Comparison of ENCODE assay signal across 1 cellular context in the genomic region with DNA sequence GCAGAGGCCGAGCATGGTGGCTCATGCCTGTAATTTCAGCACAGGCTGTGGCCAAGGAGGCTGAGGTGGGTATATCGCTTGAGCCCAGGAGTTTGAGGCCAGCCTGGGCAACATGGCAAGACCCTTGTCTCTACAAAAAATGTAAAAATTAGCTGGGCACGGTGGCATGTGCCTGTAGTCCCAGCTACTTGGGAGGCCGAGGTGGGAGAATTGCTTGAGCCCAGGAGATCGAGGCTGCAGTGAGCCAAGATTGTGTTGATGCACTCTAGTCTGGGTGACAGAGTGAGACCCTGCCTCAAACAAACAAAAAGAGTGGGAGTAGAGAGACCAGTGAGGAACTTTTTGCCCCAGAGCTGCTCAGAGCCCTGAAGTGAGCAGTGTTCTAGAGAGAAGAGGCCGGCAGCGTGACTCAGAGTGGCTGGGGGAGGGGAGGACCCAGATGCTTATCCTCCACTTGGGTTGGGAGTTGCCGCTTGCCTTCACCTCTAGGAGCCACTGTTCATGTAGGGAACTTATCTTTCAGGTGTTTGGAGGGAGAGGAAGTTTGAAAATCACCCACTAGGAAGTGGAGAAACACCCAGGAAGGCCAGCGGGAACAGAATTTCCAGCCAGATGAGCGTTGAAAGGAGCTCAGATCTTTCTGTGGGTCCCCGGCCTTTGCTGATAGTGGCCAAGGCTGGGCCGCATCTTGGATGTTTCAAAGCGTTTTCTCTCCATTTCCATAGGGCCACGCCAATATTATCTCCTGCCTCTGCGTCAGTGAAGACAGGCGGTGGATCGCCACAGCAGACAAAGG.
TF ChIP-seq lines count a peak whose summit lies in the region.

No MANE protein-coding gene starts in this region.

TF ChIP-seq in K562, 482 proteins besides CTCF, POLR2A, EP300 and RAD21 (continued from another document and continues in another):
- TF ChIP-seq, protein P1, sequence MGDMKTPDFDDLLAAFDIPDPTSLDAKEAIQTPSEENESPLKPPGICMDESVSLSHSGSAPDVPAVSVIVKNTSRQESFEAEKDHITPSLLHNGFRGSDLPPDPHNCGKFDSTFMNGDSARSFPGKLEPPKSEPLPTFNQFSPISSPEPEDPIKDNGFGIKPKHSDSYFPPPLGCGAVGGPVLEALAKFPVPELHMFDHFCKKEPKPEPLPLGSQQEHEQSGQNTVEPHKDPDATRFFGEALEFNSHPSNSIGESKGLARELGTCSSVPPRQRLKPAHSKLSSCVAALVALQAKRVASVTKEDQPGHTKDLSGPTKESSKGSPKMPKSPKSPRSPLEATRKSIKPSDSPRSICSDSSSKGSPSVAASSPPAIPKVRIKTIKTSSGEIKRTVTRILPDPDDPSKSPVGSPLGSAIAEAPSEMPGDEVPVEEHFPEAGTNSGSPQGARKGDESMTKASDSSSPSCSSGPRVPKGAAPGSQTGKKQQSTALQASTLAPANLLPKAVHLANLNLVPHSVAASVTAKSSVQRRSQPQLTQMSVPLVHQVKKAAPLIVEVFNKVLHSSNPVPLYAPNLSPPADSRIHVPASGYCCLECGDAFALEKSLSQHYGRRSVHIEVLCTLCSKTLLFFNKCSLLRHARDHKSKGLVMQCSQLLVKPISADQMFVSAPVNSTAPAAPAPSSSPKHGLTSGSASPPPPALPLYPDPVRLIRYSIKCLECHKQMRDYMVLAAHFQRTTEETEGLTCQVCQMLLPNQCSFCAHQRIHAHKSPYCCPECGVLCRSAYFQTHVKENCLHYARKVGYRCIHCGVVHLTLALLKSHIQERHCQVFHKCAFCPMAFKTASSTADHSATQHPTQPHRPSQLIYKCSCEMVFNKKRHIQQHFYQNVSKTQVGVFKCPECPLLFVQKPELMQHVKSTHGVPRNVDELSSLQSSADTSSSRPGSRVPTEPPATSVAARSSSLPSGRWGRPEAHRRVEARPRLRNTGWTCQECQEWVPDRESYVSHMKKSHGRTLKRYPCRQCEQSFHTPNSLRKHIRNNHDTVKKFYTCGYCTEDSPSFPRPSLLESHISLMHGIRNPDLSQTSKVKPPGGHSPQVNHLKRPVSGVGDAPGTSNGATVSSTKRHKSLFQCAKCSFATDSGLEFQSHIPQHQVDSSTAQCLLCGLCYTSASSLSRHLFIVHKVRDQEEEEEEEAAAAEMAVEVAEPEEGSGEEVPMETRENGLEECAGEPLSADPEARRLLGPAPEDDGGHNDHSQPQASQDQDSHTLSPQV (IDR thresholded peaks at IDR 0.05), result peak; percentile 94
- TF ChIP-seq, protein P2, sequence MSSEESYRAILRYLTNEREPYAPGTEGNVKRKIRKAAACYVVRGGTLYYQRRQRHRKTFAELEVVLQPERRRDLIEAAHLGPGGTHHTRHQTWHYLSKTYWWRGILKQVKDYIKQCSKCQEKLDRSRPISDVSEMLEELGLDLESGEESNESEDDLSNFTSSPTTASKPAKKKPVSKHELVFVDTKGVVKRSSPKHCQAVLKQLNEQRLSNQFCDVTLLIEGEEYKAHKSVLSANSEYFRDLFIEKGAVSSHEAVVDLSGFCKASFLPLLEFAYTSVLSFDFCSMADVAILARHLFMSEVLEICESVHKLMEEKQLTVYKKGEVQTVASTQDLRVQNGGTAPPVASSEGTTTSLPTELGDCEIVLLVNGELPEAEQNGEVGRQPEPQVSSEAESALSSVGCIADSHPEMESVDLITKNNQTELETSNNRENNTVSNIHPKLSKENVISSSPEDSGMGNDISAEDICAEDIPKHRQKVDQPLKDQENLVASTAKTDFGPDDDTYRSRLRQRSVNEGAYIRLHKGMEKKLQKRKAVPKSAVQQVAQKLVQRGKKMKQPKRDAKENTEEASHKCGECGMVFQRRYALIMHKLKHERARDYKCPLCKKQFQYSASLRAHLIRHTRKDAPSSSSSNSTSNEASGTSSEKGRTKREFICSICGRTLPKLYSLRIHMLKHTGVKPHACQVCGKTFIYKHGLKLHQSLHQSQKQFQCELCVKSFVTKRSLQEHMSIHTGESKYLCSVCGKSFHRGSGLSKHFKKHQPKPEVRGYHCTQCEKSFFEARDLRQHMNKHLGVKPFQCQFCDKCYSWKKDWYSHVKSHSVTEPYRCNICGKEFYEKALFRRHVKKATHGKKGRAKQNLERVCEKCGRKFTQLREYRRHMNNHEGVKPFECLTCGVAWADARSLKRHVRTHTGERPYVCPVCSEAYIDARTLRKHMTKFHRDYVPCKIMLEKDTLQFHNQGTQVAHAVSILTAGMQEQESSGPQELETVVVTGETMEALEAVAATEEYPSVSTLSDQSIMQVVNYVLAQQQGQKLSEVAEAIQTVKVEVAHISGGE (CRISPR knock-in tag; IDR thresholded peaks at IDR 0.05), result peak in 1 of 3 experiments; percentile 90; a peak in 2 of 6 replicates
- TF ChIP-seq JUNB (CRISPR knock-in tag; conservative IDR thresholded peaks at IDR 0.05) (peak; percentile 70; the same call in 1 of the 2 replicates), THRAP3 (IDR thresholded peaks at IDR 0.05; ENCODE audit: borderline replicate concordance) (no peak), PPARD (CRISPR knock-in tag; IDR thresholded peaks at IDR 0.05) (no peak), STAG1 (CRISPR knock-in tag; IDR thresholded peaks at IDR 0.05; ENCODE audit: borderline replicate concordance) (no peak), SP2 (IDR thresholded peaks at IDR 0.05; ENCODE audit: extremely low read depth, low read depth, low read length, poor library complexity, severe bottlenecking) (no peak), HNRNPK (IDR thresholded peaks at IDR 0.05; ENCODE audit: low read depth, low read length, poor library complexity, severe bottlenecking) (no peak), ZFP36 (IDR thresholded peaks at IDR 0.05; ENCODE audit: low read depth, low read length, partially characterized antibody) (peak; percentile 6), ZFPM2 (CRISPR knock-in tag; IDR thresholded peaks at IDR 0.05) (no peak), ZNF24 (IDR thresholded peaks at IDR 0.05) (peak; percentile 38; the same call in 1 of the 2 replicates), TAF15 (IDR thresholded peaks at IDR 0.05; ENCODE audit: low read depth, low read length) (no peak), ZNF232 (CRISPR knock-in tag; IDR thresholded peaks at IDR 0.05) (no peak), SOX6 (IDR thresholded peaks at IDR 0.05) (peak; percentile 87), PTBP1 (IDR thresholded peaks at IDR 0.05; ENCODE audit: low read depth, low read length) (no peak), GATAD2A (IDR thresholded peaks at IDR 0.05) (peak; percentile 66; the same call in 1 of the 2 replicates), CREM (IDR thresholded peaks at IDR 0.05; ENCODE audit: low read depth) (peak; percentile 63), PHF21A (IDR thresholded peaks at IDR 0.05; ENCODE audit: borderline replicate concordance, low read depth) (no peak), GTF2F1 (IDR thresholded peaks at IDR 0.05; ENCODE audit: low read depth, low read length) (0 out of 2 replicates have a peak, but pooled peaks have one; percentile 36), KLF10 (CRISPR knock-in tag; IDR thresholded peaks at IDR 0.05) (0 out of 2 replicates have a peak, but pooled peaks have one; percentile 34), CBX8 (IDR thresholded peaks at IDR 0.05; ENCODE audit: borderline replicate concordance, extremely low read depth, low read depth, low read length, poor library complexity, severe bottlenecking) (no peak), TOE1 (IDR thresholded peaks at IDR 0.05; ENCODE audit: borderline replicate concordance) (peak; percentile 60), TOE1 (CRISPR knock-in tag; IDR thresholded peaks at IDR 0.05; ENCODE audit: borderline replicate concordance, low read depth) (0 out of 2 replicates have a peak, but pooled peaks have one; percentile 54), ZNF507 (tag; conservative IDR thresholded peaks at IDR 0.05) (no peak), ZC3H11A (IDR thresholded peaks at IDR 0.05; ENCODE audit: low read depth, low read length) (no peak), ZNF239 (CRISPR knock-in tag; IDR thresholded peaks at IDR 0.05) (peak; percentile 9; the same call in 1 of the 2 replicates), XRCC5 (IDR thresholded peaks at IDR 0.05; ENCODE audit: low read depth, low read length) (peak; percentile 72; the same call in 1 of the 2 replicates), GABPB1 (CRISPR knock-in tag; IDR thresholded peaks at IDR 0.05) (peak; percentile 34; the same call in 1 of the 2 replicates), MTF1 (CRISPR knock-in tag; IDR thresholded peaks at IDR 0.05; ENCODE audit: borderline replicate concordance) (0 out of 2 replicates have a peak, but pooled peaks have one; percentile 49), BDP1 (IDR thresholded peaks at IDR 0.05; ENCODE audit: insufficient read depth, insufficient read length) (no peak), ARNT (IDR thresholded peaks at IDR 0.05) (peak; percentile 62 to 75; a peak in 2 of 4 replicates), ELF4 (CRISPR knock-in tag; IDR thresholded peaks at IDR 0.05) (no peak)
- TF ChIP-seq, protein P3, sequence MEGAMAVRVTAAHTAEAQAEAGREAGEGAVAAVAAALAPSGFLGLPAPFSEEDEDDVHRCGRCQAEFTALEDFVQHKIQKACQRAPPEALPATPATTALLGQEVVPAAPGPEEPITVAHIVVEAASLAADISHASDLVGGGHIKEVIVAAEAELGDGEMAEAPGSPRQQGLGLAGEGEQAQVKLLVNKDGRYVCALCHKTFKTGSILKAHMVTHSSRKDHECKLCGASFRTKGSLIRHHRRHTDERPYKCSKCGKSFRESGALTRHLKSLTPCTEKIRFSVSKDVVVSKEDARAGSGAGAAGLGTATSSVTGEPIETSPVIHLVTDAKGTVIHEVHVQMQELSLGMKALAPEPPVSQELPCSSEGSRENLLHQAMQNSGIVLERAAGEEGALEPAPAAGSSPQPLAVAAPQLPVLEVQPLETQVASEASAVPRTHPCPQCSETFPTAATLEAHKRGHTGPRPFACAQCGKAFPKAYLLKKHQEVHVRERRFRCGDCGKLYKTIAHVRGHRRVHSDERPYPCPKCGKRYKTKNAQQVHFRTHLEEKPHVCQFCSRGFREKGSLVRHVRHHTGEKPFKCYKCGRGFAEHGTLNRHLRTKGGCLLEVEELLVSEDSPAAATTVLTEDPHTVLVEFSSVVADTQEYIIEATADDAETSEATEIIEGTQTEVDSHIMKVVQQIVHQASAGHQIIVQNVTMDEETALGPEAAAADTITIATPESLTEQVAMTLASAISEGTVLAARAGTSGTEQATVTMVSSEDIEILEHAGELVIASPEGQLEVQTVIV (CRISPR knock-in tag; IDR thresholded peaks at IDR 0.05; ENCODE audit: borderline replicate concordance), result no peak
- TF ChIP-seq, protein P4, sequence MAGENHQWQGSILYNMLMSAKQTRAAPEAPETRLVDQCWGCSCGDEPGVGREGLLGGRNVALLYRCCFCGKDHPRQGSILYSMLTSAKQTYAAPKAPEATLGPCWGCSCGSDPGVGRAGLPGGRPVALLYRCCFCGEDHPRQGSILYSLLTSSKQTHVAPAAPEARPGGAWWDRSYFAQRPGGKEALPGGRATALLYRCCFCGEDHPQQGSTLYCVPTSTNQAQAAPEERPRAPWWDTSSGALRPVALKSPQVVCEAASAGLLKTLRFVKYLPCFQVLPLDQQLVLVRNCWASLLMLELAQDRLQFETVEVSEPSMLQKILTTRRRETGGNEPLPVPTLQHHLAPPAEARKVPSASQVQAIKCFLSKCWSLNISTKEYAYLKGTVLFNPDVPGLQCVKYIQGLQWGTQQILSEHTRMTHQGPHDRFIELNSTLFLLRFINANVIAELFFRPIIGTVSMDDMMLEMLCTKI (IDR thresholded peaks at IDR 0.05; ENCODE audit: partially characterized antibody), result no peak
- TF ChIP-seq, protein P5, sequence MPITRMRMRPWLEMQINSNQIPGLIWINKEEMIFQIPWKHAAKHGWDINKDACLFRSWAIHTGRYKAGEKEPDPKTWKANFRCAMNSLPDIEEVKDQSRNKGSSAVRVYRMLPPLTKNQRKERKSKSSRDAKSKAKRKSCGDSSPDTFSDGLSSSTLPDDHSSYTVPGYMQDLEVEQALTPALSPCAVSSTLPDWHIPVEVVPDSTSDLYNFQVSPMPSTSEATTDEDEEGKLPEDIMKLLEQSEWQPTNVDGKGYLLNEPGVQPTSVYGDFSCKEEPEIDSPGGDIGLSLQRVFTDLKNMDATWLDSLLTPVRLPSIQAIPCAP (CRISPR knock-in tag; IDR thresholded peaks at IDR 0.05; ENCODE audit: borderline replicate concordance), result no peak
- TF ChIP-seq, protein P6, sequence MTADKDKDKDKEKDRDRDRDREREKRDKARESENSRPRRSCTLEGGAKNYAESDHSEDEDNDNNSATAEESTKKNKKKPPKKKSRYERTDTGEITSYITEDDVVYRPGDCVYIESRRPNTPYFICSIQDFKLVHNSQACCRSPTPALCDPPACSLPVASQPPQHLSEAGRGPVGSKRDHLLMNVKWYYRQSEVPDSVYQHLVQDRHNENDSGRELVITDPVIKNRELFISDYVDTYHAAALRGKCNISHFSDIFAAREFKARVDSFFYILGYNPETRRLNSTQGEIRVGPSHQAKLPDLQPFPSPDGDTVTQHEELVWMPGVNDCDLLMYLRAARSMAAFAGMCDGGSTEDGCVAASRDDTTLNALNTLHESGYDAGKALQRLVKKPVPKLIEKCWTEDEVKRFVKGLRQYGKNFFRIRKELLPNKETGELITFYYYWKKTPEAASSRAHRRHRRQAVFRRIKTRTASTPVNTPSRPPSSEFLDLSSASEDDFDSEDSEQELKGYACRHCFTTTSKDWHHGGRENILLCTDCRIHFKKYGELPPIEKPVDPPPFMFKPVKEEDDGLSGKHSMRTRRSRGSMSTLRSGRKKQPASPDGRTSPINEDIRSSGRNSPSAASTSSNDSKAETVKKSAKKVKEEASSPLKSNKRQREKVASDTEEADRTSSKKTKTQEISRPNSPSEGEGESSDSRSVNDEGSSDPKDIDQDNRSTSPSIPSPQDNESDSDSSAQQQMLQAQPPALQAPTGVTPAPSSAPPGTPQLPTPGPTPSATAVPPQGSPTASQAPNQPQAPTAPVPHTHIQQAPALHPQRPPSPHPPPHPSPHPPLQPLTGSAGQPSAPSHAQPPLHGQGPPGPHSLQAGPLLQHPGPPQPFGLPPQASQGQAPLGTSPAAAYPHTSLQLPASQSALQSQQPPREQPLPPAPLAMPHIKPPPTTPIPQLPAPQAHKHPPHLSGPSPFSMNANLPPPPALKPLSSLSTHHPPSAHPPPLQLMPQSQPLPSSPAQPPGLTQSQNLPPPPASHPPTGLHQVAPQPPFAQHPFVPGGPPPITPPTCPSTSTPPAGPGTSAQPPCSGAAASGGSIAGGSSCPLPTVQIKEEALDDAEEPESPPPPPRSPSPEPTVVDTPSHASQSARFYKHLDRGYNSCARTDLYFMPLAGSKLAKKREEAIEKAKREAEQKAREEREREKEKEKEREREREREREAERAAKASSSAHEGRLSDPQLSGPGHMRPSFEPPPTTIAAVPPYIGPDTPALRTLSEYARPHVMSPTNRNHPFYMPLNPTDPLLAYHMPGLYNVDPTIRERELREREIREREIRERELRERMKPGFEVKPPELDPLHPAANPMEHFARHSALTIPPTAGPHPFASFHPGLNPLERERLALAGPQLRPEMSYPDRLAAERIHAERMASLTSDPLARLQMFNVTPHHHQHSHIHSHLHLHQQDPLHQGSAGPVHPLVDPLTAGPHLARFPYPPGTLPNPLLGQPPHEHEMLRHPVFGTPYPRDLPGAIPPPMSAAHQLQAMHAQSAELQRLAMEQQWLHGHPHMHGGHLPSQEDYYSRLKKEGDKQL (CRISPR knock-in tag; IDR thresholded peaks at IDR 0.05; ENCODE audit: borderline replicate concordance), result no peak
- TF ChIP-seq, protein P7, sequence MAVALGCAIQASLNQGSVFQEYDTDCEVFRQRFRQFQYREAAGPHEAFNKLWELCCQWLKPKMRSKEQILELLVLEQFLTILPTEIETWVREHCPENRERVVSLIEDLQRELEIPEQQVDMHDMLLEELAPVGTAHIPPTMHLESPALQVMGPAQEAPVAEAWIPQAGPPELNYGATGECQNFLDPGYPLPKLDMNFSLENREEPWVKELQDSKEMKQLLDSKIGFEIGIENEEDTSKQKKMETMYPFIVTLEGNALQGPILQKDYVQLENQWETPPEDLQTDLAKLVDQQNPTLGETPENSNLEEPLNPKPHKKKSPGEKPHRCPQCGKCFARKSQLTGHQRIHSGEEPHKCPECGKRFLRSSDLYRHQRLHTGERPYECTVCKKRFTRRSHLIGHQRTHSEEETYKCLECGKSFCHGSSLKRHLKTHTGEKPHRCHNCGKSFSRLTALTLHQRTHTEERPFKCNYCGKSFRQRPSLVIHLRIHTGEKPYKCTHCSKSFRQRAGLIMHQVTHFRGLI (CRISPR knock-in tag; IDR thresholded peaks at IDR 0.05), result 0 out of 2 replicates have a peak, but pooled peaks have one; percentile 21
